In the genomic region with DNA sequence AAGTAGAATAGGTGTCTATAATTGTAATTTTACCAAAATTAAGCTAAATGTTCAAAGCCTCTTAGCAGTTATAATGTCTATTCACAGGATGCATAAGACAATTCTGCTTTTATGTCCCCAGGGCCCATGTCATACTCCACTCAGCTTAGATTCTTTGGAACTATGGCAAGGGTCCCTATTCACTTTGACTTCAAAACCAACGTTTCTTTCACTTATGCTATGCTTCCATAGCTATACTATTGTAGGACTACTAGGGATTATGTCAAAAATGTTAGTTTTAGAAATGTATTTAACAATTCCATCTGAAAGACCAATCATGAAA, we compare ENCODE assay signal across 6 cellular contexts. TPM values are rescaled to one million over a fixed set of nuclear protein-coding genes. Genes with fewer than 3 reads are reported as not detected.
"Had no signal": no experiment of that assay in that cellular context is flagged by ENCODE, and none has a peak within 500 bp of the region (broad histone marks: within the 10 kb centered on the region; RNA-seq: fewer than 3 reads in every experiment).

No MANE protein-coding gene starts in this region.

- DNase-seq: H9, HCEC 1CT, HFFc6, KBM-7 had no signal

- H3K4me3 ChIP-seq: GM23338 had no signal

- H3K4me2 ChIP-seq: GM23338 had no signal

- ATAC-seq: GM23338 had no signal

RNA-seq across cellular contexts. Expression of a gene that starts 15.8 kb away (rescaled TPM):
- polyA plus RNA-seq: IgD-negative memory B cell had no signal
